ENCODE assay signal across 8 cellular contexts in genomic region chr6:32189742-32190053, GRCh38. TPM values are rescaled to one million over a fixed set of nuclear protein-coding genes. Genes with fewer than 3 reads are reported as not detected.
DNase-seq lines count a peak whose midpoint lies in the region; ATAC-seq, FAIRE-seq and TF ChIP-seq lines count a peak whose summit lies in the region.

No MANE protein-coding gene starts in this region.

- H3K36me3 ChIP-seq in BLaER1 (peaks cover 26% of the 10 kb centered on the region), PC-9 (ENCODE audit: low read depth) (peaks cover 10% of the 10 kb centered on the region), endothelial cell of umbilical vein (ENCODE audit: control insufficient read depth in 2 of 2, extremely low read depth in 1 of 2, insufficient read depth in 2 of 2, low read length in 2 of 2) (peaks cover 0 to 16% of the 10 kb centered on the region in 2 experiments)

- H3K4me3 ChIP-seq in BLaER1 (peak overlapping the region; percentile 80), PC-9 (peak overlapping the region; percentile 85), endothelial cell of umbilical vein (replicated peaks in 1 of 3; ENCODE audit: insufficient read depth in 1 of 3, low read depth in 1 of 3, low read length in 3 of 3) (peak overlapping the region; percentile 32 to 83 (median 73))

- H3K27ac ChIP-seq in BLaER1 (peak overlapping the region; percentile 94), PC-9 (peak overlapping the region; percentile 26; the same call in 1 of the 2 replicates), endothelial cell of umbilical vein (ENCODE audit: insufficient read depth, low read depth, low read length) (peak overlapping the region; percentile 51)

- H3K79me2 ChIP-seq in PC-9 (ENCODE audit: low read depth) (peaks cover 18% of the 10 kb centered on the region), endothelial cell of umbilical vein (ENCODE audit: control insufficient read depth, insufficient read depth, low read length) (peaks cover 23% of the 10 kb centered on the region)

- POLR2A ChIA-PET in PC-9 (lab: Charles Lee; ENCODE audit: unreplicated experiment): interaction anchor here (0.6 to 1.0 kb wide), 3 partner anchors 62 to 487 kb away, joined by 3 to 14 read pairs (median 4); partner anchors contain the start of gene ATF6B
- POLR2A ChIA-PET in endothelial cell of umbilical vein (lab: Charles Lee): interaction anchor here (1.0 kb wide), 1 partner anchor 12 kb away, joined by 5 read pairs; no protein-coding TSS in a partner anchor

- H3K4me2 ChIP-seq in BLaER1: peak overlapping the region; percentile 98
- peak overlapping the region; percentile 95 for H3K4me2 ChIP-seq in PC-9
- peak overlapping the region; percentile 89 for H3K4me2 ChIP-seq in endothelial cell of umbilical vein (ENCODE audit: insufficient read depth, low read length)

- peaks cover 9% of the 10 kb centered on the region; the same call in 1 of the 2 replicates for H3F3A ChIP-seq in PC-9 (ENCODE audit: insufficient read depth, low read depth)

- no peaks in the 10 kb centered on the region for H3K9me3 Mint-ChIP-seq in nephron

- DNase-seq in PC-9: no peak
- no peak for DNase-seq in endothelial cell of umbilical vein (ENCODE audit: low read depth, low spot score)
- no peak for DNase-seq in NCI-H2029 treated with DMSO at 0.1 percent for 48 hours (lab: John Stamatoyannopoulos, UW)
- no peak for DNase-seq in stimulated activated CD8-positive, alpha-beta memory T cell treated with anti-CD3 and anti-CD28 coated beads, Interleukin-4, amount 100 ng/mL, for 48 hours
- DNase-seq in activated CD8-positive, alpha-beta memory T cell treated with anti-CD3 and anti-CD28 coated beads, Interleukin-2, amount 50 U/mL, for 4 hours: no peak

- no peak overlapping the region for H2AFZ ChIP-seq in PC-9
- H2AFZ ChIP-seq in endothelial cell of umbilical vein (ENCODE audit: low read depth, low read length): no peak overlapping the region

- dilution Hi-C loops in endothelial cell of umbilical vein (cut with MboI; ENCODE audit: extremely low pct_ligation_motif_present, low sequenced_read_pairs): no loop called here

- H3K27me3 Mint-ChIP-seq in nephron (ENCODE audit: low read depth): no peaks in the 10 kb centered on the region

- peaks cover 66% of the 10 kb centered on the region for H3K4me1 Mint-ChIP-seq in nephron

- no peak for TF ChIP-seq CTCF in PC-9 (conservative IDR thresholded peaks at IDR 0.05)
- TF ChIP-seq CTCF in endothelial cell of umbilical vein (IDR thresholded peaks at IDR 0.05; ENCODE audit: extremely low read depth in 1 of 2, insufficient read depth in 1 of 2, low read depth in 1 of 2, low read length in 2 of 2): no peak
- TF ChIP-seq CTCF in nephron (IDR thresholded peaks at IDR 0.05; ENCODE audit: unreplicated experiment in 3 of 3): no peak

- peak overlapping the region; percentile 95 for H3K9ac ChIP-seq in BLaER1
- H3K9ac ChIP-seq in endothelial cell of umbilical vein (replicated peaks; ENCODE audit: extremely low read depth, insufficient read depth, low read length): peak overlapping the region; percentile 66

- FAIRE-seq in endothelial cell of umbilical vein (lab: Jason Lieb, UNC): no peak

- H3K27me3 ChIP-seq in BLaER1: no peaks in the 10 kb centered on the region
- H3K27me3 ChIP-seq in PC-9 (ENCODE audit: insufficient read depth, low read depth): no peaks in the 10 kb centered on the region
- H3K27me3 ChIP-seq in endothelial cell of umbilical vein (ENCODE audit: control insufficient read depth in 2 of 2, insufficient read depth in 2 of 2, low read length in 2 of 2): no peaks in the 10 kb centered on the region

- H3K36me3 Mint-ChIP-seq in nephron (ENCODE audit: low read depth): peaks cover 24% of the 10 kb centered on the region

- H3K9me2 ChIP-seq in PC-9 (ENCODE audit: insufficient read depth): no peaks in the 10 kb centered on the region

- CTCF ChIA-PET in PC-9 (lab: Charles Lee): interaction anchor here (0.6 to 1.0 kb wide), 3 partner anchors 55 to 71 kb away, joined by 3 to 4 read pairs (median 4); partner anchors contain the start of gene FKBPL
- CTCF ChIA-PET in endothelial cell of umbilical vein (lab: Charles Lee): interaction anchor here (1.0 to 1.8 kb wide), 3 partner anchors 12 to 62 kb away, joined by 3 to 6 read pairs (median 3); partner anchors contain the start of genes ATF6B and FKBPL

- H4K20me1 ChIP-seq in BLaER1 (no peaks in the 10 kb centered on the region; the same call in 1 of the 2 replicates), PC-9 (ENCODE audit: insufficient read depth) (no peaks in the 10 kb centered on the region), endothelial cell of umbilical vein (replicated peaks; ENCODE audit: control insufficient read depth, extremely low read depth, insufficient read depth, low read length) (no peaks in the 10 kb centered on the region)

- peak overlapping the region; percentile 97 to 99 (median 98) for H3K4me3 Mint-ChIP-seq in nephron

- no peak for ATAC-seq in GM19397 (IDR thresholded peaks at IDR 0.05; ENCODE audit: unreplicated experiment)

- H3K4me1 ChIP-seq in BLaER1 (peaks cover 70% of the 10 kb centered on the region), PC-9 (replicated peaks; ENCODE audit: insufficient read depth) (peaks cover 17% of the 10 kb centered on the region), endothelial cell of umbilical vein (ENCODE audit: control insufficient read depth, extremely low read depth, insufficient read depth, low read length) (peaks cover 42% of the 10 kb centered on the region)

- peak overlapping the region; percentile 99 to 100 (median 99) for H3K27ac Mint-ChIP-seq in nephron

- no TSS peak for BruUV-seq in PC-9 (replicated peaks; lab: Mats Ljungman, UMichigan)
- BruUV-seq in endothelial cell of umbilical vein (replicated peaks; lab: Mats Ljungman, UMichigan): no TSS peak

- no peaks in the 10 kb centered on the region for H3K9me1 ChIP-seq in endothelial cell of umbilical vein (replicated peaks; ENCODE audit: control insufficient read depth, extremely low read depth, insufficient read depth, low read length)

- no peaks in the 10 kb centered on the region for H3K9me3 ChIP-seq in BLaER1
- H3K9me3 ChIP-seq in PC-9 (ENCODE audit: insufficient read depth, low read depth): no peaks in the 10 kb centered on the region
- H3K9me3 ChIP-seq in endothelial cell of umbilical vein (replicated peaks; ENCODE audit: control insufficient read depth, insufficient read depth, low read length): no peaks in the 10 kb centered on the region

- TF ChIP-seq POLR2A in endothelial cell of umbilical vein (IDR thresholded peaks at IDR 0.05; ENCODE audit: low read depth, low read length): no peak

- intact Hi-C loops in PC-9 (cut with micrococcal nuclease; ENCODE audit: unreplicated experiment): loop anchor here (1.0 to 10.0 kb wide), 3 partner anchors 11 to 785 kb away; partner anchors contain the start of genes ATP6V1G2, DDX39B, NFKBIL1 and RNF5
- intact Hi-C loops in endothelial cell of umbilical vein (cut with micrococcal nuclease): loop anchor here (1.0 to 10.0 kb wide), 4 partner anchors 11 to 525 kb away; partner anchors contain the start of genes ATF6B, C6orf47, CSNK2B and GPANK1

RNA-seq across cellular contexts. Expression of gene PBX2, which starts 0.3 kb away (rescaled TPM):
- total RNA-seq in PC-9 (2021): 88.2 and 89.3 TPM in 2 replicates
- 95.9 and 100 TPM in 2 replicates for total RNA-seq in endothelial cell of umbilical vein
- polyA plus RNA-seq in endothelial cell of umbilical vein: 75.5 and 82.3 TPM in 2 replicates
- polyA plus RNA-seq in endothelial cell of umbilical vein (2011; cell fraction: cytosol; rRNA removed): 58.2 and 74.0 TPM in 2 replicates
- 292 and 336 TPM in 2 replicates for polyA plus RNA-seq in endothelial cell of umbilical vein (2011; cell fraction: nucleus; rRNA removed)
- polyA plus RNA-seq in endothelial cell of umbilical vein (2012): 46.3 and 49.9 TPM in 2 replicates
- polyA minus RNA-seq in endothelial cell of umbilical vein: 80.9 and 94.8 TPM in 2 replicates
- 15.5 TPM for polyA minus RNA-seq in endothelial cell of umbilical vein (2011; cell fraction: cytosol; rRNA and poly(A)+ RNA removed)
- polyA minus RNA-seq in endothelial cell of umbilical vein (2011; cell fraction: nucleus; rRNA and poly(A)+ RNA removed): 75.3 and 93.4 TPM in 2 replicates

RNA-seq across cellular contexts. Expression of gene GPSM3, which starts 2.7 kb away (rescaled TPM):
- total RNA-seq in PC-9 (2021) (8.6 and 10.4 TPM in 2 replicates), endothelial cell of umbilical vein (21.6 and 22.8 TPM in 2 replicates)
- 19.5 and 24.9 TPM in 2 replicates for polyA plus RNA-seq in endothelial cell of umbilical vein
- 21.2 and 23.1 TPM in 2 replicates for polyA plus RNA-seq in endothelial cell of umbilical vein (2011; cell fraction: cytosol; rRNA removed)
- 16.1 and 19.8 TPM in 2 replicates for polyA plus RNA-seq in endothelial cell of umbilical vein (2011; cell fraction: nucleus; rRNA removed)
- polyA plus RNA-seq in endothelial cell of umbilical vein (2012): 18.5 and 21.3 TPM in 2 replicates
- polyA minus RNA-seq in endothelial cell of umbilical vein: 8.5 and 11.2 TPM in 2 replicates
- polyA minus RNA-seq in endothelial cell of umbilical vein (2011; cell fraction: cytosol; rRNA and poly(A)+ RNA removed): not detected
- polyA minus RNA-seq in endothelial cell of umbilical vein (2011; cell fraction: nucleus; rRNA and poly(A)+ RNA removed): 4.0 and 4.1 TPM in 2 replicates

RNA-seq across cellular contexts. Expression of gene AGER, which starts 5.6 kb away (rescaled TPM):
- 18.1 and 20.4 TPM in 2 replicates for total RNA-seq in PC-9 (2021)
- 12.0 and 18.5 TPM in 2 replicates for total RNA-seq in endothelial cell of umbilical vein
- polyA plus RNA-seq in endothelial cell of umbilical vein: 4.6 and 5.1 TPM in 2 replicates
- polyA plus RNA-seq in endothelial cell of umbilical vein (2011; cell fraction: cytosol; rRNA removed): 1.6 and 2.5 TPM in 2 replicates
- 50.2 and 63.4 TPM in 2 replicates for polyA plus RNA-seq in endothelial cell of umbilical vein (2011; cell fraction: nucleus; rRNA removed)
- 5.0 and 5.9 TPM in 2 replicates for polyA plus RNA-seq in endothelial cell of umbilical vein (2012)
- polyA minus RNA-seq in endothelial cell of umbilical vein: 1.2 and 2.0 TPM in 2 replicates
- polyA minus RNA-seq in endothelial cell of umbilical vein (2011; cell fraction: cytosol; rRNA and poly(A)+ RNA removed): 0.72 TPM
- polyA minus RNA-seq in endothelial cell of umbilical vein (2011; cell fraction: nucleus; rRNA and poly(A)+ RNA removed): 7.6 and 8.2 TPM in 2 replicates

RNA-seq across cellular contexts. Expression of gene RNF5, which starts 11.5 kb away (rescaled TPM):
- total RNA-seq in PC-9 (2021) (45.6 and 51.3 TPM in 2 replicates), endothelial cell of umbilical vein (48.0 and 49.2 TPM in 2 replicates)
- polyA plus RNA-seq in endothelial cell of umbilical vein: 96.0 and 100 TPM in 2 replicates
- 68.3 and 70.6 TPM in 2 replicates for polyA plus RNA-seq in endothelial cell of umbilical vein (2011; cell fraction: cytosol; rRNA removed)
- polyA plus RNA-seq in endothelial cell of umbilical vein (2011; cell fraction: nucleus; rRNA removed): 25.0 and 33.5 TPM in 2 replicates
- polyA plus RNA-seq in endothelial cell of umbilical vein (2012): 49.3 and 51.6 TPM in 2 replicates
- polyA minus RNA-seq in endothelial cell of umbilical vein: 33.7 and 36.1 TPM in 2 replicates
- polyA minus RNA-seq in endothelial cell of umbilical vein (2011; cell fraction: cytosol; rRNA and poly(A)+ RNA removed): 25.4 TPM
- polyA minus RNA-seq in endothelial cell of umbilical vein (2011; cell fraction: nucleus; rRNA and poly(A)+ RNA removed): 4.4 and 9.6 TPM in 2 replicates

RNA-seq across cellular contexts. Expression of gene AGPAT1, which starts 13.8 kb away (rescaled TPM):
- total RNA-seq in PC-9 (2021): 58.9 and 61.7 TPM in 2 replicates
- 38.4 and 45.1 TPM in 2 replicates for total RNA-seq in endothelial cell of umbilical vein
- polyA plus RNA-seq in endothelial cell of umbilical vein: 132 and 151 TPM in 2 replicates
- polyA plus RNA-seq in endothelial cell of umbilical vein (2011; cell fraction: cytosol; rRNA removed): 82.0 and 86.7 TPM in 2 replicates
- 47.2 and 48.4 TPM in 2 replicates for polyA plus RNA-seq in endothelial cell of umbilical vein (2011; cell fraction: nucleus; rRNA removed)
- polyA plus RNA-seq in endothelial cell of umbilical vein (2012): 45.3 and 54.1 TPM in 2 replicates
- 103 and 106 TPM in 2 replicates for polyA minus RNA-seq in endothelial cell of umbilical vein
- 66.5 TPM for polyA minus RNA-seq in endothelial cell of umbilical vein (2011; cell fraction: cytosol; rRNA and poly(A)+ RNA removed)
- polyA minus RNA-seq in endothelial cell of umbilical vein (2011; cell fraction: nucleus; rRNA and poly(A)+ RNA removed): 14.9 and 16.2 TPM in 2 replicates

Comparison
In these comparisons a context has a peak if more than half of its experiments do, and no peak if none do; other contexts are left out.
1. H3K27ac ChIP-seq: peak in every context shown above with its lines; median percentile 94 in BLaER1; 51 in endothelial cell of umbilical vein; 26 in PC-9.